8 cellular contexts compared by ENCODE assay signal in the genomic region with DNA sequence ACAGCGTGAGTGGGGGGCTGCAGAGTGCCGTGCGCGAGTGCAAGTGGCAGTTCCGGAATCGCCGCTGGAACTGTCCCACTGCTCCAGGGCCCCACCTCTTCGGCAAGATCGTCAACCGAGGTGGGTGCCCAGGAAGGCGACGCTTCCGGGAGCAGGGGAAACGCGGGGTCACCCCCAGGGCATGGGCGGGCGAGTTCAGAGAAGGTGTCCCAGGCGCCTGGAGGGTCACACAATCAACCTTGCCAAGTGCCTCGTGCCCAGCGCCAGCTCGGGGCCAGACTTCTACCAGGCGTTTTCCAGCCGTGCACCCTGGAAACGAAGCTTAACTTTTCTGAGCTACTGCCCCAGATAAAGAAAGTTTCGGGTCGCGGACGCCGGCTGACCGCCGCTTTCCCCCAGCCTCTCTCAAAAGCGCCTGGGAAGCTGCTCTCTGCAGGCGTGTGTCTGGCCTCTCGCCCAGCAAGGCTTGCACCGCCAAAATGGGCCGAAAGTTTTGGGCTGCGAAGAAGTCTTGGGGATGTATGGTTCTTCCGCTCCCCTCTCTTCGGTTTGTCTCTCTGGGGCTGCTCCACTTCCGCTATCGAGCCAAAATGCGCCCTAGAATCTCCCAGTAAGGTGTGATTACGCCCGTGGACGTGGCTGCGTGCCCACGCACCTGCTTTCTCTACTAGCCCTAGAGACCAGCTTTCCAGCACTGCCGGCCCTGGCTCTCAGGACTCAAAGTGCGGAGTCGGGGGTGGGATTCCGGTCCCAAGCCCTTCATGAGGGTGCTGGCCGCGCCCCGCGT. TPM values are rescaled to one million over a fixed set of nuclear protein-coding genes. Genes with fewer than 3 reads are reported as not detected.
DNase-seq lines count a peak whose midpoint lies in the region; ATAC-seq and TF ChIP-seq lines count a peak whose summit lies in the region.

No MANE protein-coding gene starts in this region.

- H3K4me3 Mint-ChIP-seq in activated B cell treated with CpG ODN at 0.5 μM for 24 hours, result peak overlapping the region; percentile 83

- no peak overlapping the region for H3K27ac ChIP-seq in sigmoid colon

- peaks cover 0 to 42% (median 41%) of the 10 kb centered on the region in 4 donors for H3K4me1 ChIP-seq in sigmoid colon

- WGBS in sigmoid colon, 2 donors, result 1 to 2% methylated on average over 55 of the region's 55 CpGs

- peak; percentile 21 for ATAC-seq in activated B cell treated with CpG ODN at 0.5 μM for 24 hours (ENCODE audit: low read depth)
- ATAC-seq in activated CD4-positive, CD25-positive, alpha-beta regulatory T cell treated with anti-CD3 and anti-CD28 coated beads, Interleukin-2, amount 50 U/mL, for 24 hours, result no peak

- H3K4me3 ChIP-seq in GM12875 (ENCODE audit: low read depth, low read length) (peak overlapping the region; percentile 49), fibroblast of the aortic adventitia (ENCODE audit: low read depth, low read length) (peak overlapping the region; percentile 28), sigmoid colon (peak overlapping the region in 3 of 4 donors; percentile 5 to 39 (median 34))

- no peak overlapping the region for H3K27ac Mint-ChIP-seq in activated B cell treated with CpG ODN at 0.5 μM for 24 hours

- peaks cover 47 to 93% (median 79%) of the 10 kb centered on the region in 3 donors for H3K27me3 ChIP-seq in sigmoid colon

- no peaks in the 10 kb centered on the region for H3K36me3 ChIP-seq in sigmoid colon

- TF ChIP-seq EP300 in sigmoid colon (IDR thresholded peaks at IDR 0.05), result no peak

- intact Hi-C loops in activated B cell treated with CpG ODN at 0.5 μM for 24 hours (cut with micrococcal nuclease), result loop anchor here (1.0 to 5.0 kb wide), 3 partner anchors 16 to 113 kb away; partner anchors contain the start of genes DHH and PRKAG1
- intact Hi-C loops in sigmoid colon (cut with DNase I), result loop anchor here (5.0 kb wide), 1 partner anchor 52 kb away; the partner anchor contains the start of gene FKBP11

- CTCF ChIA-PET in activated B cell treated with CpG ODN at 0.5 μM for 24 hours (lab: Charles Lee), result interaction anchor here (0.7 to 6.1 kb wide), 10 partner anchors 9 to 248 kb away, joined by 3 to 74 read pairs (median 9); partner anchors contain the start of genes ARF3, DDX23 and FKBP11

- H3K36me3 Mint-ChIP-seq in activated B cell treated with CpG ODN at 0.5 μM for 24 hours (ENCODE audit: low read depth), result no peaks in the 10 kb centered on the region

- peaks cover 42% of the 10 kb centered on the region for H3K4me1 Mint-ChIP-seq in activated B cell treated with CpG ODN at 0.5 μM for 24 hours

- H3K9me3 Mint-ChIP-seq in activated B cell treated with CpG ODN at 0.5 μM for 24 hours, result no peaks in the 10 kb centered on the region

- no peak for TF ChIP-seq POLR2A in sigmoid colon (IDR thresholded peaks at IDR 0.05)

- TF ChIP-seq CTCF in GM12875 (IDR thresholded peaks at IDR 0.05; ENCODE audit: borderline replicate concordance, insufficient read depth, low read depth, low read length), result no peak
- TF ChIP-seq CTCF in activated B cell treated with CpG ODN at 0.5 μM for 24 hours (IDR thresholded peaks at IDR 0.05), result no peak
- no peak for TF ChIP-seq CTCF in fibroblast of the aortic adventitia (IDR thresholded peaks at IDR 0.05; ENCODE audit: insufficient read depth, low read length)
- no peak for TF ChIP-seq CTCF in sigmoid colon (IDR thresholded peaks at IDR 0.05)

- H3K27me3 Mint-ChIP-seq in activated B cell treated with CpG ODN at 0.5 μM for 24 hours, result peaks cover 36% of the 10 kb centered on the region

- POLR2A ChIA-PET in activated B cell treated with CpG ODN at 0.5 μM for 24 hours (lab: Charles Lee), result interaction anchor here (1.2 to 3.8 kb wide), 5 partner anchors 11 to 128 kb away, joined by 3 to 24 read pairs (median 5); partner anchors contain the start of genes DDX23 and FKBP11

- no peaks in the 10 kb centered on the region for H3K9me3 ChIP-seq in sigmoid colon

- DNase-seq in activated B cell treated with CpG ODN at 0.5 μM for 24 hours (no peak), fibroblast of the aortic adventitia (ENCODE audit: low read depth) (no peak), sigmoid colon (no peak), NCI-H1930 (lab: John Stamatoyannopoulos, UW) (no peak), NCI-H1417 treated with DMSO at 0.1 percent for 48 hours (lab: John Stamatoyannopoulos, UW) (no peak), T1000 (lab: John Stamatoyannopoulos, UW) (no peak)

RNA-seq across cellular contexts. Expression of gene WNT1, which starts 1.7 kb away (rescaled TPM):
- total RNA-seq in activated B cell treated with CpG ODN at 0.5 μM for 24 hours, result not detected in 2 replicates
- total RNA-seq in fibroblast of the aortic adventitia (ENCODE audit: low replicate concordance), result not detected in 2 replicates
- total RNA-seq in sigmoid colon, result not detected
- under 1 TPM in 1 of 3 donors, not detected in 2; 0.10 TPM for polyA plus RNA-seq in sigmoid colon

RNA-seq across cellular contexts. Expression of gene WNT10B, which starts 8.3 kb away (rescaled TPM):
- total RNA-seq in activated B cell treated with CpG ODN at 0.5 μM for 24 hours (0.22 TPM in 1 of 2 replicates, not detected in the other), fibroblast of the aortic adventitia (ENCODE audit: low replicate concordance) (0.18 and 0.98 TPM in 2 replicates), sigmoid colon (under 1 TPM in 3 of 4 donors, not detected in 1; 0.28 to 0.49 (median 0.36) TPM)
- 1 to 10 TPM in 1 of 3 donors, not detected in 2; 1.0 TPM for polyA plus RNA-seq in sigmoid colon

RNA-seq across cellular contexts. Expression of gene DDN, which starts 19.4 kb away (rescaled TPM):
- total RNA-seq in activated B cell treated with CpG ODN at 0.5 μM for 24 hours, result 0.20 and 0.44 TPM in 2 replicates
- 0.08 and 0.09 TPM in 2 replicates for total RNA-seq in fibroblast of the aortic adventitia (ENCODE audit: low replicate concordance)
- total RNA-seq in sigmoid colon, result under 1 TPM in 1 of 4 donors, not detected in 3; 0.14 TPM
- polyA plus RNA-seq in sigmoid colon, result under 1 TPM in 2 of 3 donors, not detected in 1; 0.60 to 0.69 TPM

RNA-seq across cellular contexts. Expression of gene ARF3, which starts 22.5 kb away (rescaled TPM):
- total RNA-seq in activated B cell treated with CpG ODN at 0.5 μM for 24 hours (113 and 119 TPM in 2 replicates), fibroblast of the aortic adventitia (ENCODE audit: low replicate concordance) (39.7 and 65.3 TPM in 2 replicates), sigmoid colon (10 to 100 TPM; 37.9 to 61.0 (median 49.3) TPM)
- polyA plus RNA-seq in sigmoid colon, result 100 to 1,000 TPM in 2 of 3 donors, 10 to 100 TPM in 1; 87.7 to 161 (median 132) TPM

RNA-seq across cellular contexts. Expression of gene PRKAG1, which starts 38.8 kb away (rescaled TPM):
- 55.3 and 70.5 TPM in 2 replicates for total RNA-seq in activated B cell treated with CpG ODN at 0.5 μM for 24 hours
- 52.4 and 95.9 TPM in 2 replicates for total RNA-seq in fibroblast of the aortic adventitia (ENCODE audit: low replicate concordance)
- total RNA-seq in sigmoid colon, result 10 to 100 TPM; 49.6 to 71.3 (median 60.0) TPM
- 10 to 100 TPM; 48.6 to 71.2 (median 61.3) TPM for polyA plus RNA-seq in sigmoid colon
